ENCODE assay signal across 1 cellular context in the genomic region with DNA sequence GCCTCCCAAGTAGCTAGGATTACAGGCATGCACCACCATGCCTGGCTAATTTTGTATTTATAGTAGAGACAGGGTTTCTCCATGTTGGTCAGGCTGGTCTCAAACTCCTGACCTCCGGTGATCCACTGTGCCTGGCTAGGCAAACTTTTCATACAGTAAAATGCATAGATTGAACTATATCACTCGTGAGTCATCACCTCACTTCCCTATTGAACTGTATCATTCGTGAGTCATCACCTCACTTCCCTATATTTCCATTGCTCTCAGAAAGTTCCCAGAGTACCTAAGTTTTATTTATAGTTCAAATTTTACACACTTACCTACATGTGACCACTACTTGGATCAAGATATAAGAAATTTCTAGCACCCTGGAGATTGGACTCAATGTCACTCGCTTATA.
TF ChIP-seq lines count a peak whose summit lies in the region.

No MANE protein-coding gene starts in this region.

TF ChIP-seq in K562, 482 proteins besides CTCF, POLR2A, EP300 and RAD21 (continued from another document):
- TF ChIP-seq SNRNP70 (optimal IDR thresholded peaks at IDR 0.05; ENCODE audit: low read depth, low read length) (no peak), TAF9B (IDR thresholded peaks at IDR 0.05; ENCODE audit: partially characterized antibody) (no peak), C11orf30 (IDR thresholded peaks at IDR 0.05; ENCODE audit: low read depth) (no peak), FOXA1 (IDR thresholded peaks at IDR 0.05; ENCODE audit: borderline replicate concordance) (no peak), ESRRA (IDR thresholded peaks at IDR 0.05; ENCODE audit: borderline replicate concordance, low read depth) (no peak), SMARCE1 (IDR thresholded peaks at IDR 0.05) (peak; percentile 77), CHD4 (IDR thresholded peaks at IDR 0.05; ENCODE audit: insufficient read depth, insufficient replicate concordance, low read depth, low read length, poor library complexity, severe bottlenecking) (no peak), NFIX (CRISPR knock-in tag; IDR thresholded peaks at IDR 0.05; ENCODE audit: low read depth) (no peak), NR2C2 (CRISPR knock-in tag; IDR thresholded peaks at IDR 0.05) (no peak), NR2C2 (tag; IDR thresholded peaks at IDR 0.05) (no peak), TEAD4 (IDR thresholded peaks at IDR 0.05; ENCODE audit: low read length) (no peak), TEAD4 (CRISPR knock-in tag; IDR thresholded peaks at IDR 0.05; ENCODE audit: borderline replicate concordance) (no peak), MYBL2 (IDR thresholded peaks at IDR 0.05; ENCODE audit: low read depth) (no peak), MYBL2 (CRISPR knock-in tag; IDR thresholded peaks at IDR 0.05; ENCODE audit: borderline replicate concordance) (no peak), GATAD2A (IDR thresholded peaks at IDR 0.05) (no peak), FOSL1 (tag; conservative IDR thresholded peaks at IDR 0.05) (peak; percentile 97), JUND (IDR thresholded peaks at IDR 0.05; ENCODE audit: borderline replicate concordance, low read depth, low read length) (peak; percentile 92), JUND (tag; IDR thresholded peaks at IDR 0.05; ENCODE audit: borderline replicate concordance, low read depth, low read length) (peak; percentile 92), ZNF431 (CRISPR knock-in tag; IDR thresholded peaks at IDR 0.05) (no peak), XRCC4 (IDR thresholded peaks at IDR 0.05; ENCODE audit: extremely low read depth, insufficient read depth, insufficient read length) (no peak), TBP (optimal IDR thresholded peaks at IDR 0.05; ENCODE audit: low read depth, low read length) (no peak), ZFP1 (CRISPR knock-in tag; IDR thresholded peaks at IDR 0.05) (no peak), SPI1 (IDR thresholded peaks at IDR 0.05; ENCODE audit: borderline replicate concordance, low read depth, low read length) (peak; percentile 92), FOS (IDR thresholded peaks at IDR 0.05; ENCODE audit: extremely low read depth, insufficient read length) (peak; percentile 33), RBM17 (IDR thresholded peaks at IDR 0.05; ENCODE audit: borderline replicate concordance, low read depth, low read length) (no peak), NFE2 (IDR thresholded peaks at IDR 0.05; ENCODE audit: low read depth) (0 out of 2 replicates have a peak, but pooled peaks have one; percentile 5), TARDBP (IDR thresholded peaks at IDR 0.05) (no peak), BRF2 (IDR thresholded peaks at IDR 0.05; ENCODE audit: borderline replicate concordance, insufficient read depth, insufficient read length) (no peak), JUN (IDR thresholded peaks at IDR 0.05; ENCODE audit: borderline replicate concordance, low read depth, low read length) (peak; percentile 77; the same call in 1 of the 2 replicates), JUN (CRISPR knock-in tag; IDR thresholded peaks at IDR 0.05; ENCODE audit: borderline replicate concordance) (no peak)
- TF ChIP-seq, protein P1, sequence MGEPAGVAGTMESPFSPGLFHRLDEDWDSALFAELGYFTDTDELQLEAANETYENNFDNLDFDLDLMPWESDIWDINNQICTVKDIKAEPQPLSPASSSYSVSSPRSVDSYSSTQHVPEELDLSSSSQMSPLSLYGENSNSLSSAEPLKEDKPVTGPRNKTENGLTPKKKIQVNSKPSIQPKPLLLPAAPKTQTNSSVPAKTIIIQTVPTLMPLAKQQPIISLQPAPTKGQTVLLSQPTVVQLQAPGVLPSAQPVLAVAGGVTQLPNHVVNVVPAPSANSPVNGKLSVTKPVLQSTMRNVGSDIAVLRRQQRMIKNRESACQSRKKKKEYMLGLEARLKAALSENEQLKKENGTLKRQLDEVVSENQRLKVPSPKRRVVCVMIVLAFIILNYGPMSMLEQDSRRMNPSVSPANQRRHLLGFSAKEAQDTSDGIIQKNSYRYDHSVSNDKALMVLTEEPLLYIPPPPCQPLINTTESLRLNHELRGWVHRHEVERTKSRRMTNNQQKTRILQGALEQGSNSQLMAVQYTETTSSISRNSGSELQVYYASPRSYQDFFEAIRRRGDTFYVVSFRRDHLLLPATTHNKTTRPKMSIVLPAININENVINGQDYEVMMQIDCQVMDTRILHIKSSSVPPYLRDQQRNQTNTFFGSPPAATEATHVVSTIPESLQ (CRISPR knock-in tag; IDR thresholded peaks at IDR 0.05), result no peak
- TF ChIP-seq, protein P2, sequence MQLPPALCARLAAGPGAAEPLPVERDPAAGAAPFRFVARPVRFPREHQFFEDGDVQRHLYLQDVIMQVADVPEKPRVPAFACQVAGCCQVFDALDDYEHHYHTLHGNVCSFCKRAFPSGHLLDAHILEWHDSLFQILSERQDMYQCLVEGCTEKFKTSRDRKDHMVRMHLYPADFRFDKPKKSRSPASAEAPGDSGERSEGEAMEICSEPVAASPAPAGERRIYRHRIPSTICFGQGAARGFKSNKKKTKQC (CRISPR knock-in tag; IDR thresholded peaks at IDR 0.05), result no peak
- TF ChIP-seq, protein P3, sequence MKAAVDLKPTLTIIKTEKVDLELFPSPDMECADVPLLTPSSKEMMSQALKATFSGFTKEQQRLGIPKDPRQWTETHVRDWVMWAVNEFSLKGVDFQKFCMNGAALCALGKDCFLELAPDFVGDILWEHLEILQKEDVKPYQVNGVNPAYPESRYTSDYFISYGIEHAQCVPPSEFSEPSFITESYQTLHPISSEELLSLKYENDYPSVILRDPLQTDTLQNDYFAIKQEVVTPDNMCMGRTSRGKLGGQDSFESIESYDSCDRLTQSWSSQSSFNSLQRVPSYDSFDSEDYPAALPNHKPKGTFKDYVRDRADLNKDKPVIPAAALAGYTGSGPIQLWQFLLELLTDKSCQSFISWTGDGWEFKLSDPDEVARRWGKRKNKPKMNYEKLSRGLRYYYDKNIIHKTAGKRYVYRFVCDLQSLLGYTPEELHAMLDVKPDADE (conservative IDR thresholded peaks at IDR 0.05; ENCODE audit: control insufficient read depth, low read depth, low read length), result no peak
- TF ChIP-seq, protein P4, sequence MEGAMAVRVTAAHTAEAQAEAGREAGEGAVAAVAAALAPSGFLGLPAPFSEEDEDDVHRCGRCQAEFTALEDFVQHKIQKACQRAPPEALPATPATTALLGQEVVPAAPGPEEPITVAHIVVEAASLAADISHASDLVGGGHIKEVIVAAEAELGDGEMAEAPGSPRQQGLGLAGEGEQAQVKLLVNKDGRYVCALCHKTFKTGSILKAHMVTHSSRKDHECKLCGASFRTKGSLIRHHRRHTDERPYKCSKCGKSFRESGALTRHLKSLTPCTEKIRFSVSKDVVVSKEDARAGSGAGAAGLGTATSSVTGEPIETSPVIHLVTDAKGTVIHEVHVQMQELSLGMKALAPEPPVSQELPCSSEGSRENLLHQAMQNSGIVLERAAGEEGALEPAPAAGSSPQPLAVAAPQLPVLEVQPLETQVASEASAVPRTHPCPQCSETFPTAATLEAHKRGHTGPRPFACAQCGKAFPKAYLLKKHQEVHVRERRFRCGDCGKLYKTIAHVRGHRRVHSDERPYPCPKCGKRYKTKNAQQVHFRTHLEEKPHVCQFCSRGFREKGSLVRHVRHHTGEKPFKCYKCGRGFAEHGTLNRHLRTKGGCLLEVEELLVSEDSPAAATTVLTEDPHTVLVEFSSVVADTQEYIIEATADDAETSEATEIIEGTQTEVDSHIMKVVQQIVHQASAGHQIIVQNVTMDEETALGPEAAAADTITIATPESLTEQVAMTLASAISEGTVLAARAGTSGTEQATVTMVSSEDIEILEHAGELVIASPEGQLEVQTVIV (CRISPR knock-in tag; IDR thresholded peaks at IDR 0.05; ENCODE audit: borderline replicate concordance), result no peak
